23 cellular contexts compared by ENCODE assay signal in the genomic region with DNA sequence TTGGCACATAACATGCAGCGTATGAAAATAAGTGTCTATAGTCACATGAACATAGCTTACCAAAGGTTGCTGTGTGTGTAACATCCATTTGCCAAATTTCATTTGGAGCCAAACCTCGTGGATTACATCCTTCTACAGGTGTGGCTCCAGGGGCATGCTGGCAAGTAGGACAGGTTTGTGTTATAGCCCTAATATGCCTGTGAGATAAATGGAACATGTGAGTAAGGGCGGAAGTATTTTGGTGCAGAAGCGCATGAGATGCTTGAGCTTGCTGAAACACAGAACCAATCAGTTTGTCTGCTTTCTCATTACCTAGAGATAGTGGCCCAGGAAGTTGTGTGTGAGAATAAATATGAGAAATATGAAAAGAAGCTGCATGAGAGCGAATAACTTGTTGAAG. TPM values are rescaled to one million over a fixed set of nuclear protein-coding genes. Genes with fewer than 3 reads are reported as not detected.
DNase-seq lines count a peak whose midpoint lies in the region; ATAC-seq, FAIRE-seq and TF ChIP-seq lines count a peak whose summit lies in the region.
"Had no signal": no experiment of that assay in that cellular context is flagged by ENCODE, and none has a peak within 500 bp of the region (broad histone marks: within the 10 kb centered on the region; RNA-seq: fewer than 3 reads in every experiment).

No MANE protein-coding gene starts in this region.

- ATAC-seq in T-helper 17 cell (no peak), esophagus mucosa (peak; percentile 73)
- ATAC-seq: GM23338 had no signal

- TF ChIP-seq CTCF in right atrium auricular region (IDR thresholded peaks at IDR 0.05): no peak

- H3K14ac ChIP-seq in trophoblast cell (ENCODE audit: low read length): no peak overlapping the region

- H3K36me3 ChIP-seq in trophoblast cell (ENCODE audit: control insufficient read depth in 1 of 2, insufficient read depth in 2 of 2, low read length in 2 of 2) (no peaks in the 10 kb centered on the region), right atrium auricular region (no peaks in the 10 kb centered on the region)
- H3K36me3 ChIP-seq: BE2C had no signal

- no peak overlapping the region for H4K8ac ChIP-seq in trophoblast cell (ENCODE audit: low read depth, low read length)

- no peak overlapping the region for H2BK120ac ChIP-seq in trophoblast cell (ENCODE audit: insufficient read depth, low read length, poor library complexity)

- H3K27ac Mint-ChIP-seq in T-helper 17 cell: peak overlapping the region; percentile 8
- H3K27ac Mint-ChIP-seq: CD4-positive, alpha-beta T cell; GM23338 had no signal

- no peak overlapping the region for H3K9ac ChIP-seq in trophoblast cell (ENCODE audit: low read length)

- no peak overlapping the region for H2AFZ ChIP-seq in trophoblast cell (ENCODE audit: insufficient read depth, low read length, poor library complexity)
- H2AFZ ChIP-seq: GM23338 had no signal

- no peak for DNase-seq in T-helper 17 cell
- DNase-seq in trophoblast cell: peak; percentile 87 to 94
- no peak for DNase-seq in right atrium auricular region (ENCODE audit: low spot score)
- no peak for DNase-seq in HTR-8/SVneo (ENCODE audit: insufficient read length, low spot score)
- DNase-seq in OCI-M2 (lab: John Stamatoyannopoulos, UW; ENCODE audit: unreplicated experiment): no peak
- DNase-seq: ACHN; BE2C; C1 segment of cervical spinal cord; Caco-2; CD4-positive, alpha-beta T cell; DMS153; DMS79; GDM1; HCEC 1CT had no signal

- peaks cover 6% of the 10 kb centered on the region for H3K27me3 Mint-ChIP-seq in T-helper 17 cell
- H3K27me3 Mint-ChIP-seq: CD4-positive, alpha-beta T cell had no signal

- no peak overlapping the region for H4K12ac ChIP-seq in trophoblast cell (ENCODE audit: low read depth, low read length)

- H3K4me1 Mint-ChIP-seq in T-helper 17 cell: peaks cover 16% of the 10 kb centered on the region
- H3K4me1 Mint-ChIP-seq: GM23338 had no signal

- H3K9me3 ChIP-seq in T-helper 17 cell (ENCODE audit: control insufficient read depth, low read length, poor library complexity, severe bottlenecking): no peaks in the 10 kb centered on the region
- H3K9me3 ChIP-seq in trophoblast cell (ENCODE audit: insufficient read depth, low read depth, low read length): no peaks in the 10 kb centered on the region
- H3K9me3 ChIP-seq in right atrium auricular region: no peaks in the 10 kb centered on the region
- H3K9me3 ChIP-seq: BE2C, Caco-2 had no signal

- peaks cover 10 to 16% of the 10 kb centered on the region in 2 experiments for H3K4me1 ChIP-seq in trophoblast cell (ENCODE audit: control insufficient read depth in 1 of 2, insufficient read depth in 2 of 2, low read length in 2 of 2)
- no peaks in the 10 kb centered on the region for H3K4me1 ChIP-seq in right atrium auricular region
- H3K4me1 ChIP-seq: BE2C had no signal

- H3K4me3 ChIP-seq in trophoblast cell (ENCODE audit: low read depth, low read length): no peak overlapping the region
- H3K4me3 ChIP-seq in right atrium auricular region: no peak overlapping the region
- H3K4me3 ChIP-seq: GM23338 had no signal

- no peaks in the 10 kb centered on the region for H3K27me3 ChIP-seq in trophoblast cell (ENCODE audit: insufficient read depth, low read length)
- no peaks in the 10 kb centered on the region for H3K27me3 ChIP-seq in right atrium auricular region
- H3K27me3 ChIP-seq: BE2C had no signal

- H3K4ac ChIP-seq in trophoblast cell (ENCODE audit: low read depth, low read length): no peak overlapping the region

- H3K18ac ChIP-seq in trophoblast cell (ENCODE audit: low read length): no peak overlapping the region

- H3K79me2 ChIP-seq in trophoblast cell (ENCODE audit: control insufficient read depth, insufficient read depth, low read length, poor library complexity): no peaks in the 10 kb centered on the region

- H3K4me2 ChIP-seq in trophoblast cell (ENCODE audit: low read length): no peak overlapping the region
- H3K4me2 ChIP-seq: GM23338 had no signal

- peak overlapping the region; percentile 39 for H2AK5ac ChIP-seq in trophoblast cell (ENCODE audit: low read length)

- no peak overlapping the region for H3K4me3 Mint-ChIP-seq in T-helper 17 cell
- H3K4me3 Mint-ChIP-seq: CD4-positive, alpha-beta T cell; GM23338 had no signal

- H2BK12ac ChIP-seq in trophoblast cell (ENCODE audit: low read length): peak overlapping the region; percentile 43

- no peaks in the 10 kb centered on the region for H3K36me3 Mint-ChIP-seq in T-helper 17 cell (ENCODE audit: low read depth)

- FAIRE-seq in HTR-8/SVneo (lab: Jason Lieb, UNC): no peak
- FAIRE-seq: A204.1, D721Med, GM12892, GM18507, H54 had no signal

- no peak overlapping the region for H2BK5ac ChIP-seq in trophoblast cell (ENCODE audit: low read depth, low read length, poor library complexity)

- WGBS in trophoblast cell (ENCODE audit: extremely low coverage, insufficient coverage, insufficient read length): no CpG with 5 or more reads among the region's 5 CpGs

- H3K23ac ChIP-seq in trophoblast cell (ENCODE audit: low read length): no peak overlapping the region

- H3K79me1 ChIP-seq in trophoblast cell (ENCODE audit: low read length): peaks cover 13% of the 10 kb centered on the region

- H4K91ac ChIP-seq in trophoblast cell (ENCODE audit: low read depth, low read length): no peak overlapping the region

- H3K27ac ChIP-seq in trophoblast cell (ENCODE audit: low read depth, low read length) (no peak overlapping the region), right atrium auricular region (no peak overlapping the region)

RNA-seq across cellular contexts. Expression of a gene that starts 21.8 kb away (rescaled TPM):
- total RNA-seq in T-helper 17 cell: under 1 TPM in 1 of 2 donors, not detected in 1; 0.08 TPM
- 0.04 TPM for total RNA-seq in esophagus mucosa
- 27.3 and 34.3 TPM in 2 replicates for polyA plus RNA-seq in trophoblast cell (2013)
- total RNA-seq in right atrium auricular region: not detected
- total RNA-seq: Caco-2, Daoy, GM23338, HT-29 had no signal
- polyA plus RNA-seq: GM23338 had no signal

RNA-seq across cellular contexts. Expression of a gene that starts 53.5 kb away (rescaled TPM):
- total RNA-seq in T-helper 17 cell: 10 to 100 TPM; 27.3 to 32.6 TPM
- 18.5 TPM for total RNA-seq in esophagus mucosa
- 8.1 and 8.2 TPM in 2 replicates for polyA plus RNA-seq in trophoblast cell (2013)
- total RNA-seq in right atrium auricular region: 100 to 1,000 TPM in 1 of 2 donors, 10 to 100 TPM in 1; 67.2 to 116 TPM

Comparison
In these comparisons a context has a peak if more than half of its experiments do, and no peak if none do; other contexts are left out.
1. DNase-seq: peak in trophoblast cell (2 of 2); none in T-helper 17 cell (0 of 3), right atrium auricular region (single experiment), HTR-8/SVneo (single experiment) and OCI-M2 (single experiment).